Comparison of ENCODE assay signal across 8 cellular contexts in genomic region chr13:110912651-110913051, GRCh38. TPM values are rescaled to one million over a fixed set of nuclear protein-coding genes. Genes with fewer than 3 reads are reported as not detected.
DNase-seq lines count a peak whose midpoint lies in the region; ATAC-seq and TF ChIP-seq lines count a peak whose summit lies in the region.

No MANE protein-coding gene starts in this region.

- peak overlapping the region; percentile 91 for H3K4me2 ChIP-seq in HCT116 (ENCODE audit: low read length)

- CTCF ChIA-PET in AG04450 (lab: Charles Lee) (interaction anchor here (0.9 to 1.5 kb wide), 2 partner anchors 95 to 155 kb away, joined by 3 read pairs; no protein-coding TSS in a partner anchor), HCT116 (lab: Charles Lee) (no interaction called here)

- H3K27ac Mint-ChIP-seq in activated naive CD8-positive, alpha-beta T cell treated with anti-CD3 and anti-CD28 coated beads for 36 hours = peak overlapping the region; percentile 91
- peak overlapping the region; percentile 89 for H3K27ac Mint-ChIP-seq in type B pancreatic cell

- TF ChIP-seq CTCF in AG04450 (IDR thresholded peaks at IDR 0.05; ENCODE audit: low read depth, low read length) (no peak), HCT116 (IDR thresholded peaks at IDR 0.05 in 2 of 3, conservative IDR thresholded peaks at IDR 0.05 in 1 of 3; ENCODE audit: borderline replicate concordance in 1 of 3, insufficient read depth in 1 of 3, low read depth in 2 of 3, low read length in 2 of 3) (no peak), left lung (IDR thresholded peaks at IDR 0.05) (no peak), type B pancreatic cell (conservative IDR thresholded peaks at IDR 0.05) (no peak)

- peaks cover 59% of the 10 kb centered on the region for H3K4me1 Mint-ChIP-seq in activated naive CD8-positive, alpha-beta T cell treated with anti-CD3 and anti-CD28 coated beads for 36 hours
- H3K4me1 Mint-ChIP-seq in type B pancreatic cell (ENCODE audit: unreplicated experiment) = peaks cover 56% of the 10 kb centered on the region

- H3K4me3 ChIP-seq in AG04450 (ENCODE audit: low read depth, low read length) (peak overlapping the region; percentile 99), HCT116 (replicated peaks in 1 of 2; ENCODE audit: low read depth in 1 of 2, low read length in 2 of 2) (peak overlapping the region; percentile 92 to 95), left lung (peak overlapping the region; percentile 93 to 97)

- TF ChIP-seq POLR2A in HCT116 (IDR thresholded peaks at IDR 0.05; ENCODE audit: borderline replicate concordance, extremely low read depth, insufficient read depth, insufficient read length) = no peak

- POLR2A ChIA-PET in AG04450 (lab: Yijun Ruan, JAX) (interaction anchor here (0.5 to 1.1 kb wide), 2 partner anchors 21 to 198 kb away, joined by 3 to 5 read pairs; no protein-coding TSS in a partner anchor), HCT116 (lab: Charles Lee) (interaction anchor here (1.1 kb wide), 1 partner anchor 200 kb away, joined by 3 read pairs; no protein-coding TSS in a partner anchor)

- no TSS peak for BruUV-seq in HCT116 (replicated peaks; lab: Mats Ljungman, UMichigan)

- no peak overlapping the region for H3K27ac ChIP-seq in AG04450 (ENCODE audit: low read depth, low read length)
- peak overlapping the region; percentile 100 for H3K27ac ChIP-seq in HCT116 (ENCODE audit: low read depth, low read length)
- H3K27ac ChIP-seq in left lung = peak overlapping the region; percentile 99 to 100

- H3K9me3 ChIP-seq in AG04450 (ENCODE audit: control insufficient read depth, insufficient read depth, low read length) = no peaks in the 10 kb centered on the region; the same call in 1 of the 2 replicates
- H3K9me3 ChIP-seq in HCT116 (ENCODE audit: control insufficient read depth in 1 of 2, insufficient read depth in 1 of 2, low read depth in 1 of 2, low read length in 2 of 2) = no peaks in the 10 kb centered on the region
- no peaks in the 10 kb centered on the region for H3K9me3 ChIP-seq in left lung

- H3K9ac ChIP-seq in HCT116 (ENCODE audit: low read length) = peak overlapping the region; percentile 98

- no peak for TF ChIP-seq RAD21 in HCT116 (IDR thresholded peaks at IDR 0.05; ENCODE audit: low read depth)

- peaks cover 33% of the 10 kb centered on the region; the same call in 1 of the 2 replicates for H4K20me1 ChIP-seq in HCT116 (ENCODE audit: insufficient read depth)

- peak overlapping the region; percentile 91 for H3K4me3 Mint-ChIP-seq in activated naive CD8-positive, alpha-beta T cell treated with anti-CD3 and anti-CD28 coated beads for 36 hours
- peak overlapping the region; percentile 93 for H3K4me3 Mint-ChIP-seq in type B pancreatic cell

- no peak for ATAC-seq in HCT116
- ATAC-seq in left lung = no peak
- no peak for ATAC-seq in HG03095 (IDR thresholded peaks at IDR 0.05; ENCODE audit: unreplicated experiment)

- peaks cover 40% of the 10 kb centered on the region for H3K36me3 Mint-ChIP-seq in activated naive CD8-positive, alpha-beta T cell treated with anti-CD3 and anti-CD28 coated beads for 36 hours
- peaks cover 17% of the 10 kb centered on the region for H3K36me3 Mint-ChIP-seq in type B pancreatic cell

- H3K4me1 ChIP-seq in HCT116 (ENCODE audit: control insufficient read depth in 1 of 2, insufficient read depth in 2 of 2, low read length in 2 of 2) (peaks cover 55 to 72% of the 10 kb centered on the region in 2 experiments), left lung (peaks cover 31 to 71% of the 10 kb centered on the region in 2 donors)

- intact Hi-C loops in HCT116 (cut with micrococcal nuclease) = loop anchor here (10.0 kb wide), 1 partner anchor 132 kb away; no protein-coding TSS in a partner anchor
- intact Hi-C loops in left lung (cut with DNase I) = no loop called here
- intact Hi-C loops in posterior cingulate gyrus (cut with DNase I) = loop anchor here (10.0 kb wide), 2 partner anchors 298 to 302 kb away; partner anchors contain the start of gene NAXD

- H3K27me3 Mint-ChIP-seq in activated naive CD8-positive, alpha-beta T cell treated with anti-CD3 and anti-CD28 coated beads for 36 hours = no peaks in the 10 kb centered on the region
- no peaks in the 10 kb centered on the region for H3K27me3 Mint-ChIP-seq in type B pancreatic cell

- no peaks in the 10 kb centered on the region for H3K27me3 ChIP-seq in AG04450 (ENCODE audit: control insufficient read depth, insufficient read depth, low read length)
- H3K27me3 ChIP-seq in HCT116 (ENCODE audit: insufficient read depth, low read length) = no peaks in the 10 kb centered on the region
- no peaks in the 10 kb centered on the region for H3K27me3 ChIP-seq in left lung

- H3K9me2 ChIP-seq in HCT116 (ENCODE audit: insufficient read depth) = no peaks in the 10 kb centered on the region

- no peak overlapping the region for H2AFZ ChIP-seq in HCT116 (ENCODE audit: low read depth, low read length, poor library complexity, severe bottlenecking)

- no peaks in the 10 kb centered on the region for H3K9me3 Mint-ChIP-seq in activated naive CD8-positive, alpha-beta T cell treated with anti-CD3 and anti-CD28 coated beads for 36 hours
- H3K9me3 Mint-ChIP-seq in type B pancreatic cell = no peaks in the 10 kb centered on the region

- DNase-seq in AG04450 (ENCODE audit: low read depth, low spot score) = no peak
- no peak for DNase-seq in HCT116 (ENCODE audit: low read depth, low spot score)
- DNase-seq in activated naive CD8-positive, alpha-beta T cell treated with anti-CD3 and anti-CD28 coated beads for 36 hours = no peak
- DNase-seq in left lung = no peak
- no peak for DNase-seq in type B pancreatic cell (ENCODE audit: extremely low spot score, unreplicated experiment)
- no peak for DNase-seq in activated effector memory CD4-positive, alpha-beta T cell treated with anti-CD3 and anti-CD28 coated beads, Interleukin-2, amount 50 U/mL, for 16 hours
- no peak for DNase-seq in posterior cingulate gyrus

- peaks cover 72% of the 10 kb centered on the region for H3K79me2 ChIP-seq in HCT116 (ENCODE audit: insufficient read depth, low read length)

- H3K36me3 ChIP-seq in HCT116 (ENCODE audit: control insufficient read depth in 1 of 2, insufficient read depth in 2 of 2, low read length in 2 of 2) (peaks cover 0 to 44% of the 10 kb centered on the region in 2 experiments; a peak in 3 of 4 replicates), left lung (peaks cover 0 to 21% of the 10 kb centered on the region in 2 donors)

- RAD21 ChIA-PET in HCT116 (lab: Charles Lee; ENCODE audit: low non-redundant PET in 1 of 2, low total read pairs in 2 of 2, uncharacterized antibody in 2 of 2, unreplicated experiment in 2 of 2) = no interaction called here

TF ChIP-seq in HCT116, 20 proteins besides CTCF, POLR2A, EP300 and RAD21 (continues in another document):
- TF ChIP-seq EZH2 (IDR thresholded peaks at IDR 0.05) (no peak), ZBTB33 (IDR thresholded peaks at IDR 0.05; ENCODE audit: extremely low read depth, insufficient replicate concordance, low read length) (no peak), SIN3A (IDR thresholded peaks at IDR 0.05; ENCODE audit: low read depth) (no peak), CEBPB (IDR thresholded peaks at IDR 0.05; ENCODE audit: low read depth) (no peak), EGR1 (IDR thresholded peaks at IDR 0.05; ENCODE audit: low read depth) (no peak), ZFX (IDR thresholded peaks at IDR 0.05) (no peak), SP1 (IDR thresholded peaks at IDR 0.05; ENCODE audit: low read depth) (no peak), ELF1 (IDR thresholded peaks at IDR 0.05; ENCODE audit: borderline replicate concordance, low read depth) (no peak), EZH2phosphoT487 (IDR thresholded peaks at IDR 0.05; ENCODE audit: borderline replicate concordance) (no peak), POLR2AphosphoS5 (IDR thresholded peaks at IDR 0.05; ENCODE audit: low read depth, low read length) (no peak; the same call in 1 of the 2 replicates)

RNA-seq across cellular contexts. Expression of gene ANKRD10, which starts 2.2 kb away (rescaled TPM):
- polyA plus RNA-seq in AG04450 (2011; rRNA removed) = 85.8 and 105 TPM in 2 replicates
- 101 and 113 TPM in 2 replicates for polyA minus RNA-seq in AG04450 (2011; rRNA and poly(A)+ RNA removed)
- total RNA-seq in HCT116 (2021; ENCODE audit: unreplicated experiment) (173 TPM), left lung (100 to 1,000 TPM; 101 to 110 TPM), type B pancreatic cell (ENCODE audit: low replicate concordance) (87.9 and 142 TPM in 2 replicates)
- polyA plus RNA-seq in HCT116 (2012) = 96.3 and 102 TPM in 2 replicates
- 10 to 100 TPM; 48.3 to 54.9 TPM for total RNA-seq in activated naive CD8-positive, alpha-beta T cell treated with anti-CD3 and anti-CD28 coated beads for 36 hours

Comparison
In these comparisons a context has a peak if more than half of its experiments do, and no peak if none do; other contexts are left out.
1. intact Hi-C loops: an anchor here in HCT116 (10.0 kb wide) and posterior cingulate gyrus (10.0 kb wide); none called in left lung.